ENCODE assay signal across 12 cellular contexts in the genomic region with DNA sequence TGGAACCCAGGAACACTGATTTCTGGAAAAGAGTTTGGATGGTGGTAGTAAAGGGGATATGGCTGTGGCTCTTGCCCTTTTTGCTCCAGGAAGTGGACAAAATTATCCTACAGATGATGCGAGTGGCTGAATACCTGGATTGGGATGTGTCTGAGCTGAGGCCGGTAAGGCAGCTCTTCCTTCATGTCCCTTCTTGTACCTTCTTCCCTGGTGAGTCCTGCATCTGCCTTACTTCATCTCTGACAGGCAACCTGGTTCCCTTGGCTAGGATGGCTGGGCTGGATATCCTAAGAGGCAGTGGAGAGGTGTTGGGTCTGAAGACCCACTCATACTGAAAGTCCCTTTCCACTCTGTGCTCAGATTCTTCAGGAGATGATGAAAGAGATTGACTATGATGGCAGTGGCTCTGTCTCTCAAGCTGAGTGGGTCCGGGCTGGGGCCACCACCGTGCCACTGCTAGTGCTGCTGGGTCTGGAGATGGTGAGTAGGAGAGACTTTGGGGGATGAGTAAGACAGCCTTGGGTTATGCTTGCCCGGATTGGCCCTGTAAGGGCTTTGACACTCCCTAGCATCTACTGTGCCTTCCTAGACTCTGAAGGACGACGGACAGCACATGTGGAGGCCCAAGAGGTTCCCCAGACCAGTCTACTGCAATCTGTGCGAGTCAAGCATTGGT. TPM values are rescaled to one million over a fixed set of nuclear protein-coding genes. Genes with fewer than 3 reads are reported as not detected.
DNase-seq lines count a peak whose midpoint lies in the region; ATAC-seq lines count a peak whose summit lies in the region.
"Had no signal": no experiment of that assay in that cellular context is flagged by ENCODE, and none has a peak within 500 bp of the region (broad histone marks: within the 10 kb centered on the region; RNA-seq: fewer than 3 reads in every experiment).

No MANE protein-coding gene starts in this region.

- intact Hi-C loops in Right ventricle myocardium inferior (cut with DNase I), result no loop called here

- H3K4me3 Mint-ChIP-seq in T-helper 2 cell treated with Interferon-gamma antibody and Interleukin-4, amounts not matched to agents 5 μg/mL and 100 μg/mL, for 36 hours, result peak overlapping the region; percentile 22
- H3K4me3 Mint-ChIP-seq in activated T-helper 17 cell treated with anti-CD3 and anti-CD28 coated beads, Interleukin-2, amount 50 U/mL, for 72 hours, result peak overlapping the region; percentile 98
- H3K4me3 Mint-ChIP-seq in memory B cell, result no peak overlapping the region
- H3K4me3 Mint-ChIP-seq: dendritic cell treated with granulocyte-macrophage colony-stimulating factor and Interleukin-4, amounts not matched to agents 40 ng/mL and 50 ng/mL, for 4 days had no signal

- no peaks in the 10 kb centered on the region; the same call in 1 of the 2 replicates for H3K36me3 ChIP-seq in H7 (replicated peaks; ENCODE audit: control insufficient read depth, insufficient read depth, low read length)
- H3K36me3 ChIP-seq: MG63 had no signal

- peaks cover 61% of the 10 kb centered on the region for H3K4me1 Mint-ChIP-seq in T-helper 2 cell treated with Interferon-gamma antibody and Interleukin-4, amounts not matched to agents 5 μg/mL and 100 μg/mL, for 36 hours (ENCODE audit: low read depth)
- H3K4me1 Mint-ChIP-seq in activated T-helper 17 cell treated with anti-CD3 and anti-CD28 coated beads, Interleukin-2, amount 50 U/mL, for 72 hours, result peaks cover 78% of the 10 kb centered on the region
- H3K4me1 Mint-ChIP-seq in memory B cell, result peaks cover 34% of the 10 kb centered on the region

- H3K27me3 ChIP-seq in H7 (ENCODE audit: control insufficient read depth, insufficient read depth, low read length), result peaks cover 7% of the 10 kb centered on the region; the same call in 1 of the 2 replicates
- H3K27me3 ChIP-seq: MG63 had no signal

- no peak overlapping the region for H3K4me3 ChIP-seq in H7 (ENCODE audit: insufficient read depth, low read depth, low read length)
- H3K4me3 ChIP-seq: MG63 had no signal

- ATAC-seq in activated T-helper 17 cell treated with anti-CD3 and anti-CD28 coated beads, Interleukin-2, amount 50 U/mL, for 72 hours (replicated peaks), result peak; percentile 42
- ATAC-seq in memory B cell (ENCODE audit: low read depth), result no peak
- ATAC-seq in Right ventricle myocardium inferior, result no peak

- H3K27me3 Mint-ChIP-seq in T-helper 2 cell treated with Interferon-gamma antibody and Interleukin-4, amounts not matched to agents 5 μg/mL and 100 μg/mL, for 36 hours (ENCODE audit: low read depth), result no peaks in the 10 kb centered on the region
- no peaks in the 10 kb centered on the region for H3K27me3 Mint-ChIP-seq in activated T-helper 17 cell treated with anti-CD3 and anti-CD28 coated beads, Interleukin-2, amount 50 U/mL, for 72 hours
- no peaks in the 10 kb centered on the region for H3K27me3 Mint-ChIP-seq in memory B cell
- H3K27me3 Mint-ChIP-seq: dendritic cell treated with granulocyte-macrophage colony-stimulating factor and Interleukin-4, amounts not matched to agents 40 ng/mL and 50 ng/mL, for 4 days had no signal

- H3K27ac Mint-ChIP-seq in T-helper 2 cell treated with Interferon-gamma antibody and Interleukin-4, amounts not matched to agents 5 μg/mL and 100 μg/mL, for 36 hours, result peak overlapping the region; percentile 73
- peak overlapping the region; percentile 99 for H3K27ac Mint-ChIP-seq in activated T-helper 17 cell treated with anti-CD3 and anti-CD28 coated beads, Interleukin-2, amount 50 U/mL, for 72 hours
- H3K27ac Mint-ChIP-seq in memory B cell, result peak overlapping the region; percentile 66
- H3K27ac Mint-ChIP-seq: dendritic cell treated with granulocyte-macrophage colony-stimulating factor and Interleukin-4, amounts not matched to agents 40 ng/mL and 50 ng/mL, for 4 days had no signal

- peak; percentile 8 for DNase-seq in T-helper 2 cell treated with Interferon-gamma antibody and Interleukin-4, amounts not matched to agents 5 μg/mL and 100 μg/mL, for 36 hours (ENCODE audit: low spot score)
- DNase-seq in T-helper 2 cell (no peak), H7 (peak; percentile 2), memory B cell (ENCODE audit: low spot score in 2 of 2) (no peak), GM19238 (ENCODE audit: insufficient read length, low spot score) (no peak), cortex of kidney (lab: John Stamatoyannopoulos, UW) (no peak), Right ventricle myocardium inferior (ENCODE audit: missing footprints) (no peak)
- DNase-seq: MG63, NCI-H2029, NCI-H69 had no signal

- H3K36me3 Mint-ChIP-seq in T-helper 2 cell treated with Interferon-gamma antibody and Interleukin-4, amounts not matched to agents 5 μg/mL and 100 μg/mL, for 36 hours (ENCODE audit: low read depth), result peaks cover 94% of the 10 kb centered on the region
- peaks cover 100% of the 10 kb centered on the region for H3K36me3 Mint-ChIP-seq in activated T-helper 17 cell treated with anti-CD3 and anti-CD28 coated beads, Interleukin-2, amount 50 U/mL, for 72 hours (ENCODE audit: low read depth)
- peaks cover 40% of the 10 kb centered on the region for H3K36me3 Mint-ChIP-seq in memory B cell

- H3K9me3 Mint-ChIP-seq in T-helper 2 cell treated with Interferon-gamma antibody and Interleukin-4, amounts not matched to agents 5 μg/mL and 100 μg/mL, for 36 hours, result no peaks in the 10 kb centered on the region
- no peaks in the 10 kb centered on the region for H3K9me3 Mint-ChIP-seq in activated T-helper 17 cell treated with anti-CD3 and anti-CD28 coated beads, Interleukin-2, amount 50 U/mL, for 72 hours
- no peaks in the 10 kb centered on the region for H3K9me3 Mint-ChIP-seq in memory B cell
- H3K9me3 Mint-ChIP-seq: dendritic cell treated with granulocyte-macrophage colony-stimulating factor and Interleukin-4, amounts not matched to agents 40 ng/mL and 50 ng/mL, for 4 days had no signal

RNA-seq across cellular contexts. Expression of a gene that starts 8.0 kb away (rescaled TPM):
- 7.9 and 10.9 TPM in 2 replicates for total RNA-seq in H7 (2014; rRNA removed; shearing (Covaris generic))
- total RNA-seq in activated T-helper 17 cell treated with anti-CD3 and anti-CD28 coated beads, Interleukin-2, amount 50 U/mL, for 72 hours, result 100 to 1,000 TPM; 282 to 502 TPM
- 8.1 TPM for total RNA-seq in Right ventricle myocardium inferior

RNA-seq across cellular contexts. Expression of a gene that starts 11.3 kb away (rescaled TPM):
- 94.2 and 97.8 TPM in 2 replicates for total RNA-seq in H7 (2014; rRNA removed; shearing (Covaris generic))
- total RNA-seq in activated T-helper 17 cell treated with anti-CD3 and anti-CD28 coated beads, Interleukin-2, amount 50 U/mL, for 72 hours, result 10 to 100 TPM; 23.4 to 35.6 TPM
- 19.1 TPM for total RNA-seq in Right ventricle myocardium inferior

RNA-seq across cellular contexts. Expression of a gene that starts 26.9 kb away (rescaled TPM):
- total RNA-seq in H7 (2014; rRNA removed; shearing (Covaris generic)), result 28.4 and 38.1 TPM in 2 replicates
- total RNA-seq in activated T-helper 17 cell treated with anti-CD3 and anti-CD28 coated beads, Interleukin-2, amount 50 U/mL, for 72 hours, result 1 to 10 TPM in 1 of 2 donors, under 1 TPM in 1; 0.30 to 2.5 TPM
- not detected for total RNA-seq in Right ventricle myocardium inferior

RNA-seq across cellular contexts. Expression of a gene that starts 27.7 kb away (rescaled TPM):
- 63.3 and 68.0 TPM in 2 replicates for total RNA-seq in H7 (2014; rRNA removed; shearing (Covaris generic))
- total RNA-seq in activated T-helper 17 cell treated with anti-CD3 and anti-CD28 coated beads, Interleukin-2, amount 50 U/mL, for 72 hours, result 100 to 1,000 TPM; 101 to 104 TPM
- total RNA-seq in Right ventricle myocardium inferior, result 11.6 TPM

RNA-seq across cellular contexts. Expression of a gene that starts 34.9 kb away (rescaled TPM):
- 52.1 and 52.4 TPM in 2 replicates for total RNA-seq in H7 (2014; rRNA removed; shearing (Covaris generic))
- 10 to 100 TPM; 34.2 to 50.8 TPM for total RNA-seq in activated T-helper 17 cell treated with anti-CD3 and anti-CD28 coated beads, Interleukin-2, amount 50 U/mL, for 72 hours
- 113 TPM for total RNA-seq in Right ventricle myocardium inferior

Comparison
In these comparisons a context has a peak if more than half of its experiments do, and no peak if none do; other contexts are left out.
1. DNase-seq: peak in T-helper 2 cell treated with Interferon-gamma antibody and Interleukin-4, amounts not matched to agents 5 μg/mL and 100 μg/mL, for 36 hours (single experiment) and H7 (single experiment); none in T-helper 2 cell (0 of 5), memory B cell (0 of 2), GM19238 (single experiment), cortex of kidney (single experiment) and Right ventricle myocardium inferior (single experiment).
2. RNA of a gene that starts 8.0 kb away (total RNA-seq): 282 to 502 TPM in activated T-helper 17 cell treated with anti-CD3 and anti-CD28 coated beads, Interleukin-2, amount 50 U/mL, for 72 hours; 8.1 TPM in Right ventricle myocardium inferior (single experiment) and 7.9 to 10.9 TPM in H7; every median in the first group is over 10 times any median in the second.
3. Peak in every context shown above with its lines, with median percentiles within 50 percentile points of each other: H3K27ac Mint-ChIP-seq.